10 cellular contexts compared by ENCODE assay signal in genomic region chr3:187040637-187041361, GRCh38.
DNase-seq lines count a peak whose midpoint lies in the region; ATAC-seq and TF ChIP-seq lines count a peak whose summit lies in the region.
"Had no signal": no experiment of that assay in that cellular context is flagged by ENCODE, and none has a peak within 500 bp of the region (broad histone marks: within the 10 kb centered on the region; RNA-seq: fewer than 3 reads in every experiment).

No MANE protein-coding gene starts in this region.

- in situ Hi-C loops in transverse colon (cut with MboI; ENCODE audit: low pct_ligation_motif_present in 1 of 4, low pct_unique_long_range_greater_than_20kb in 1 of 4, low sequenced_read_pairs in 3 of 4), result no loop called here

- TF ChIP-seq POLR2A in transverse colon (IDR thresholded peaks at IDR 0.05) (no peak), suprapubic skin (IDR thresholded peaks at IDR 0.05) (no peak)

- H3K27me3 ChIP-seq in transverse colon (no peaks in the 10 kb centered on the region), suprapubic skin (no peaks in the 10 kb centered on the region)

- H3K4me1 ChIP-seq in transverse colon, result peaks cover 0 to 55% (median 31%) of the 10 kb centered on the region in 4 donors
- peaks cover 3% of the 10 kb centered on the region for H3K4me1 ChIP-seq in suprapubic skin

- TF ChIP-seq CTCF in activated CD8-positive, alpha-beta T cell treated with anti-CD3 and anti-CD28 coated beads for 36 hours (IDR thresholded peaks at IDR 0.05), result no peak
- TF ChIP-seq CTCF in transverse colon (IDR thresholded peaks at IDR 0.05) (no peak), suprapubic skin (IDR thresholded peaks at IDR 0.05) (no peak)

- TF ChIP-seq EP300 in transverse colon (IDR thresholded peaks at IDR 0.05; ENCODE audit: low read depth) (no peak), suprapubic skin (IDR thresholded peaks at IDR 0.05) (no peak)

- peaks cover 73% of the 10 kb centered on the region for H3K4me1 Mint-ChIP-seq in activated naive CD4-positive, alpha-beta T cell treated with anti-CD3 and anti-CD28 coated beads for 36 hours (ENCODE audit: low read depth)
- peaks cover 74% of the 10 kb centered on the region for H3K4me1 Mint-ChIP-seq in activated CD8-positive, alpha-beta T cell treated with anti-CD3 and anti-CD28 coated beads for 36 hours (ENCODE audit: low read depth)

- H3K4me3 ChIP-seq in transverse colon, result no peak overlapping the region
- H3K4me3 ChIP-seq in suprapubic skin, result no peak overlapping the region

- peak overlapping the region; percentile 62 to 77 (median 73) for H3K27ac ChIP-seq in transverse colon
- H3K27ac ChIP-seq in suprapubic skin, result no peak overlapping the region

- no peak for ATAC-seq in activated CD8-positive, alpha-beta T cell treated with anti-CD3 and anti-CD28 coated beads for 36 hours

- H3K4me3 Mint-ChIP-seq in activated naive CD4-positive, alpha-beta T cell treated with anti-CD3 and anti-CD28 coated beads for 36 hours, result peak overlapping the region; percentile 15
- H3K4me3 Mint-ChIP-seq in activated CD8-positive, alpha-beta T cell treated with anti-CD3 and anti-CD28 coated beads for 36 hours, result peak overlapping the region; percentile 47

- POLR2A ChIA-PET in activated CD8-positive, alpha-beta T cell treated with anti-CD3 and anti-CD28 coated beads for 36 hours (lab: Charles Lee), result interaction anchor here (0.9 to 9.3 kb wide), 5 partner anchors 10 to 109 kb away, joined by 3 to 75 read pairs (median 6); no protein-coding TSS in a partner anchor

- H3K27ac Mint-ChIP-seq in activated naive CD4-positive, alpha-beta T cell treated with anti-CD3 and anti-CD28 coated beads for 36 hours, result peak overlapping the region; percentile 98
- peak overlapping the region; percentile 93 for H3K27ac Mint-ChIP-seq in activated CD8-positive, alpha-beta T cell treated with anti-CD3 and anti-CD28 coated beads for 36 hours

- 65 to 89% methylated on average over 2 to 4 of the region's 4 CpGs for WGBS in transverse colon (ENCODE audit: low coverage in 1 of 2), 2 donors
- 91% methylated on average over 4 of the region's 4 CpGs for WGBS in suprapubic skin

- peak; percentile 57 for DNase-seq in activated naive CD4-positive, alpha-beta T cell treated with anti-CD3 and anti-CD28 coated beads for 36 hours
- DNase-seq in activated naive CD4-positive, alpha-beta T cell (lab: John Stamatoyannopoulos, UW), result no peak
- peak; percentile 47 for DNase-seq in activated CD8-positive, alpha-beta T cell treated with anti-CD3 and anti-CD28 coated beads for 36 hours
- peak; percentile 89 for DNase-seq in islet precursor cell
- no peak for DNase-seq in transverse colon
- no peak for DNase-seq in NCI-H128 (lab: John Stamatoyannopoulos, UW; ENCODE audit: unreplicated experiment)
- DNase-seq in suprapubic skin (ENCODE audit: low spot score in 2 of 2), result no peak
- DNase-seq in pons (ENCODE audit: low spot score), result no peak
- DNase-seq: NCI-H2227 treated with DMSO at 0.1 percent for 48 hours, occipital lobe had no signal

- intact Hi-C loops in activated naive CD4-positive, alpha-beta T cell treated with anti-CD3 and anti-CD28 coated beads for 36 hours (cut with micrococcal nuclease), result loop anchor here (1.0 to 2.0 kb wide), 7 partner anchors 14 to 158 kb away; partner anchors contain the start of gene RPL39L
- intact Hi-C loops in activated CD8-positive, alpha-beta T cell treated with anti-CD3 and anti-CD28 coated beads for 36 hours (cut with micrococcal nuclease), result loop anchor here (2.0 kb wide), 1 partner anchor 14 kb away; no protein-coding TSS in a partner anchor
- intact Hi-C loops in transverse colon (cut with DNase I; ENCODE audit: low total_unique reads), result no loop called here

- no peaks in the 10 kb centered on the region for H3K27me3 Mint-ChIP-seq in activated naive CD4-positive, alpha-beta T cell treated with anti-CD3 and anti-CD28 coated beads for 36 hours (ENCODE audit: low read depth)
- H3K27me3 Mint-ChIP-seq in activated CD8-positive, alpha-beta T cell treated with anti-CD3 and anti-CD28 coated beads for 36 hours, result no peaks in the 10 kb centered on the region

- no peaks in the 10 kb centered on the region for H3K36me3 ChIP-seq in transverse colon
- peaks cover 4% of the 10 kb centered on the region for H3K36me3 ChIP-seq in suprapubic skin

- no peaks in the 10 kb centered on the region for H3K9me3 ChIP-seq in transverse colon
- H3K9me3 ChIP-seq in suprapubic skin, result no peaks in the 10 kb centered on the region

- CTCF ChIA-PET in activated naive CD4-positive, alpha-beta T cell treated with anti-CD3 and anti-CD28 coated beads for 36 hours (lab: Charles Lee), result interaction anchor here (0.9 to 2.0 kb wide), 6 partner anchors 9 to 109 kb away, joined by 3 to 7 read pairs (median 3); no protein-coding TSS in a partner anchor
- CTCF ChIA-PET in activated CD8-positive, alpha-beta T cell treated with anti-CD3 and anti-CD28 coated beads for 36 hours (lab: Charles Lee), result interaction anchor here (0.7 to 2.0 kb wide), 5 partner anchors 11 to 191 kb away, joined by 3 to 8 read pairs (median 5); partner anchors contain the start of gene RPL39L

- peaks cover 74% of the 10 kb centered on the region for H3K36me3 Mint-ChIP-seq in activated naive CD4-positive, alpha-beta T cell treated with anti-CD3 and anti-CD28 coated beads for 36 hours (ENCODE audit: low read depth)
- peaks cover 82% of the 10 kb centered on the region for H3K36me3 Mint-ChIP-seq in activated CD8-positive, alpha-beta T cell treated with anti-CD3 and anti-CD28 coated beads for 36 hours (ENCODE audit: low read depth)

- peaks cover 8% of the 10 kb centered on the region for H3K9me3 Mint-ChIP-seq in activated naive CD4-positive, alpha-beta T cell treated with anti-CD3 and anti-CD28 coated beads for 36 hours
- peaks cover 7% of the 10 kb centered on the region for H3K9me3 Mint-ChIP-seq in activated CD8-positive, alpha-beta T cell treated with anti-CD3 and anti-CD28 coated beads for 36 hours

Comparison
In these comparisons a context has a peak if more than half of its experiments do, and no peak if none do; other contexts are left out.
1. DNase-seq: peak in activated naive CD4-positive, alpha-beta T cell treated with anti-CD3 and anti-CD28 coated beads for 36 hours (single experiment), activated CD8-positive, alpha-beta T cell treated with anti-CD3 and anti-CD28 coated beads for 36 hours (single experiment) and islet precursor cell (single experiment); none in activated naive CD4-positive, alpha-beta T cell (0 of 4), transverse colon (single experiment), NCI-H128 (single experiment), suprapubic skin (0 of 2) and pons (single experiment).